Comparison of ENCODE assay signal across 14 cellular contexts in the genomic region with DNA sequence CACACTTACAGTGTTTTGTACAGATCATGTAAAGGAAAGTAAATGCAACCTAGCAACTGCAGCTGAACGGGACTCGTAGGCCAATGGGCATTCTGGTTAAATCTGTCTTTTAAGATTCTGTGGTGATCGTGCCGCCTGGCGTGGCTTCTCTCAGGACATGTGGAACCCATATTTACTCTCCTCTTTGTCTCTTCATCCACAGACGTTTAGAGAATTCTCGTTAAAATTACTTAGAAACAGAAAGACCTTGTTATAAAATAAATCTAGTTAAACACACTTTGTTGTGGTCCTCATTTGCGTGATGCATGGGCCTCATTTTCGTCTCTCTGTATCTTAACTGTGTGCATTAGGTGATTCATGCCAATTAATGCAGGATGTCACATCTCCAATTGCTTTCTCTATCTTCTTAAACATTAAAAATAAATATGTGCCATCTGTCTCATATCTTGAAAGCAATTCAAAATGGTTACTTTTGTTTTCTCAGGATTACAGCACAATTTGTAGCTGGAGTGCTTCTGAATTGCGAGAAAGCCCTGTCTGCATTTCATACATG. TPM values are rescaled to one million over a fixed set of nuclear protein-coding genes. Genes with fewer than 3 reads are reported as not detected.
DNase-seq lines count a peak whose midpoint lies in the region; ATAC-seq and TF ChIP-seq lines count a peak whose summit lies in the region.
"Had no signal": no experiment of that assay in that cellular context is flagged by ENCODE, and none has a peak within 500 bp of the region (broad histone marks: within the 10 kb centered on the region; RNA-seq: fewer than 3 reads in every experiment).

No MANE protein-coding gene starts in this region.

- DNase-seq in activated CD8-positive, alpha-beta T cell treated with anti-CD3 and anti-CD28 coated beads, Interleukin-2, amount 10 ng/mL, durations not matched to agents 7 days and 5 days = no peak
- DNase-seq in activated CD8-positive, alpha-beta T cell treated with anti-CD3 and anti-CD28 coated beads for 36 hours = no peak
- DNase-seq in breast epithelium (ENCODE audit: low spot score in 2 of 2) (no peak), glomerular endothelial cell (ENCODE audit: extremely low read depth, low read depth, low spot score) (peak; percentile 57), tibial artery (no peak), GOT3 (lab: John Stamatoyannopoulos, UW) (no peak), NCI-H1048 (lab: John Stamatoyannopoulos, UW) (no peak)
- DNase-seq: activated CD4-positive, alpha-beta T cell treated with anti-CD3 and anti-CD28 coated beads, Interleukin-2, amount 50 U/mL, for 1 hour; activated naive CD4-positive, alpha-beta T cell treated with anti-CD3 and anti-CD28 coated beads, Interleukin-2, amount 50 U/mL, for 16 hours; mucosa of descending colon; NCI-H2081 had no signal

- H3K4me3 ChIP-seq in breast epithelium (no peak overlapping the region), tibial artery (no peak overlapping the region)
- H3K4me3 ChIP-seq: K562, mucosa of descending colon had no signal

- POLR2A ChIA-PET in activated CD8-positive, alpha-beta T cell treated with anti-CD3 and anti-CD28 coated beads, Interleukin-2, amount 10 ng/mL, durations not matched to agents 7 days and 5 days (lab: Charles Lee) = interaction anchor here (1.1 kb wide), 1 partner anchor 12 kb away, joined by 4 read pairs; a partner anchor contains a TSS
- POLR2A ChIA-PET in activated CD8-positive, alpha-beta T cell treated with anti-CD3 and anti-CD28 coated beads for 36 hours (lab: Charles Lee) = interaction anchor here (1.4 to 6.3 kb wide), 4 partner anchors 10 to 353 kb away, joined by 3 to 61 read pairs (median 51); a partner anchor contains a TSS

- H3K4me1 ChIP-seq in breast epithelium (peaks cover 3 to 8% of the 10 kb centered on the region in 2 donors), tibial artery (peaks cover 0 to 43% (median 29%) of the 10 kb centered on the region in 4 donors)

- TF ChIP-seq POLR2A in breast epithelium (IDR thresholded peaks at IDR 0.05) = no peak

- H3K27ac ChIP-seq in breast epithelium = peak overlapping the region; percentile 88 to 100
- peak overlapping the region; percentile 100 for H3K27ac ChIP-seq in tibial artery

- H3K4me1 Mint-ChIP-seq in activated CD8-positive, alpha-beta T cell treated with anti-CD3 and anti-CD28 coated beads, Interleukin-2, amount 10 ng/mL, durations not matched to agents 7 days and 5 days (ENCODE audit: low read depth) = peaks cover 37% of the 10 kb centered on the region
- H3K4me1 Mint-ChIP-seq in activated CD8-positive, alpha-beta T cell treated with anti-CD3 and anti-CD28 coated beads for 36 hours (ENCODE audit: low read depth) = peaks cover 39% of the 10 kb centered on the region

- intact Hi-C loops in activated CD8-positive, alpha-beta T cell treated with anti-CD3 and anti-CD28 coated beads for 36 hours (cut with micrococcal nuclease) = no loop called here
- intact Hi-C loops in breast epithelium (cut with DNase I; ENCODE audit: low total_unique reads) = no loop called here
- intact Hi-C loops in tibial artery (cut with DNase I; ENCODE audit: low total_unique reads) = loop anchor here (2.0 kb wide), 1 partner anchor 51 kb away; no protein-coding TSS in a partner anchor

- no peak for TF ChIP-seq CTCF in activated CD8-positive, alpha-beta T cell treated with anti-CD3 and anti-CD28 coated beads for 36 hours (IDR thresholded peaks at IDR 0.05)
- TF ChIP-seq CTCF in breast epithelium (IDR thresholded peaks at IDR 0.05) = no peak
- no peak for TF ChIP-seq CTCF in tibial artery (IDR thresholded peaks at IDR 0.05)

- H3K36me3 Mint-ChIP-seq in activated CD8-positive, alpha-beta T cell treated with anti-CD3 and anti-CD28 coated beads, Interleukin-2, amount 10 ng/mL, durations not matched to agents 7 days and 5 days (ENCODE audit: low read depth) = peaks cover 52% of the 10 kb centered on the region
- H3K36me3 Mint-ChIP-seq in activated CD8-positive, alpha-beta T cell treated with anti-CD3 and anti-CD28 coated beads for 36 hours (ENCODE audit: low read depth) = peaks cover 35% of the 10 kb centered on the region

- no peak overlapping the region for H3K27ac Mint-ChIP-seq in activated CD8-positive, alpha-beta T cell treated with anti-CD3 and anti-CD28 coated beads, Interleukin-2, amount 10 ng/mL, durations not matched to agents 7 days and 5 days
- H3K27ac Mint-ChIP-seq in activated CD8-positive, alpha-beta T cell treated with anti-CD3 and anti-CD28 coated beads for 36 hours = no peak overlapping the region

- H3K27me3 Mint-ChIP-seq in activated CD8-positive, alpha-beta T cell treated with anti-CD3 and anti-CD28 coated beads, Interleukin-2, amount 10 ng/mL, durations not matched to agents 7 days and 5 days (ENCODE audit: low read depth) = no peaks in the 10 kb centered on the region
- H3K27me3 Mint-ChIP-seq in activated CD8-positive, alpha-beta T cell treated with anti-CD3 and anti-CD28 coated beads for 36 hours = no peaks in the 10 kb centered on the region

- H3K9me3 ChIP-seq in breast epithelium = no peaks in the 10 kb centered on the region
- H3K9me3 ChIP-seq in tibial artery = no peaks in the 10 kb centered on the region
- H3K9me3 ChIP-seq: mucosa of descending colon had no signal

- no peaks in the 10 kb centered on the region for H3K9me3 Mint-ChIP-seq in activated CD8-positive, alpha-beta T cell treated with anti-CD3 and anti-CD28 coated beads, Interleukin-2, amount 10 ng/mL, durations not matched to agents 7 days and 5 days (ENCODE audit: insufficient read depth)
- H3K9me3 Mint-ChIP-seq in activated CD8-positive, alpha-beta T cell treated with anti-CD3 and anti-CD28 coated beads for 36 hours = no peaks in the 10 kb centered on the region
- H3K9me3 Mint-ChIP-seq: T-helper 1 cell treated with Interleukin-12 subunit alpha and Interleukin-12 subunit beta and Interleukin-4 antibody, amounts not matched to agents 30 μg/mL and 1 μg/mL, for 36 hours had no signal

- peak; percentile 9 for ATAC-seq in activated CD8-positive, alpha-beta T cell treated with anti-CD3 and anti-CD28 coated beads, Interleukin-2, amount 10 ng/mL, durations not matched to agents 7 days and 5 days
- no peak for ATAC-seq in activated CD8-positive, alpha-beta T cell treated with anti-CD3 and anti-CD28 coated beads for 36 hours
- ATAC-seq in HG03025 (IDR thresholded peaks at IDR 0.05; ENCODE audit: low FRiP score, unreplicated experiment) = no peak
- ATAC-seq: K562 had no signal

- H3K4me3 Mint-ChIP-seq in activated CD8-positive, alpha-beta T cell treated with anti-CD3 and anti-CD28 coated beads, Interleukin-2, amount 10 ng/mL, durations not matched to agents 7 days and 5 days = no peak overlapping the region
- no peak overlapping the region for H3K4me3 Mint-ChIP-seq in activated CD8-positive, alpha-beta T cell treated with anti-CD3 and anti-CD28 coated beads for 36 hours
- H3K4me3 Mint-ChIP-seq: T-helper 1 cell treated with Interleukin-12 subunit alpha and Interleukin-12 subunit beta and Interleukin-4 antibody, amounts not matched to agents 30 μg/mL and 1 μg/mL, for 36 hours had no signal

- no peaks in the 10 kb centered on the region for H3K36me3 ChIP-seq in breast epithelium
- peaks cover 19 to 28% (median 24%) of the 10 kb centered on the region in 3 donors for H3K36me3 ChIP-seq in tibial artery

- CTCF ChIA-PET in activated CD8-positive, alpha-beta T cell treated with anti-CD3 and anti-CD28 coated beads, Interleukin-2, amount 10 ng/mL, durations not matched to agents 7 days and 5 days (lab: Charles Lee) = interaction anchor here (1.3 to 2.9 kb wide), 2 partner anchors 8 to 10 kb away, joined by 4 to 9 read pairs; no protein-coding TSS in a partner anchor
- CTCF ChIA-PET in activated CD8-positive, alpha-beta T cell treated with anti-CD3 and anti-CD28 coated beads for 36 hours (lab: Charles Lee) = interaction anchor here (1.2 kb wide), 1 partner anchor 19 kb away, joined by 3 read pairs; no protein-coding TSS in a partner anchor

- H3K27me3 ChIP-seq in breast epithelium (no peaks in the 10 kb centered on the region), tibial artery (no peaks in the 10 kb centered on the region)

RNA-seq across cellular contexts. Expression of a gene that starts 11.5 kb away (rescaled TPM):
- 100 to 1,000 TPM; 208 to 215 TPM for total RNA-seq in activated CD8-positive, alpha-beta T cell treated with anti-CD3 and anti-CD28 coated beads, Interleukin-2, amount 10 ng/mL, durations not matched to agents 7 days and 5 days
- total RNA-seq in activated CD8-positive, alpha-beta T cell treated with anti-CD3 and anti-CD28 coated beads for 36 hours = 100 to 1,000 TPM; 116 to 120 TPM
- total RNA-seq in breast epithelium (100 to 1,000 TPM; 132 to 347 (median 186) TPM), glomerular endothelial cell (126 and 247 TPM in 2 replicates)
